Comparison of ENCODE assay signal across 8 cellular contexts in genomic region chr4:123922-124274, GRCh38. TPM values are rescaled to one million over a fixed set of nuclear protein-coding genes. Genes with fewer than 3 reads are reported as not detected.
A peak's percentile ranks its signal among the peaks of the same experiment; 100 is the strongest.
DNase-seq lines count a peak whose midpoint lies in the region; FAIRE-seq and TF ChIP-seq lines count a peak whose summit lies in the region.
"Not testable (repeated sequence)": the region's sequence is repeated elsewhere in the genome, so short reads cannot be mapped to it uniquely, and the experiment has no call there.

No MANE protein-coding gene starts in this region.

- not testable (repeated sequence) for H3K79me1 ChIP-seq in neuronal stem cell (ENCODE audit: low read depth, low read length)

- not testable (repeated sequence) for DNase-seq in AG10803 (ENCODE audit: low read depth); HL-60 (ENCODE audit: low read depth in 1 of 2, low spot score in 1 of 2); astrocyte (ENCODE audit: low read depth); epithelial cell of prostate (ENCODE audit: low read depth, low spot score); kidney epithelial cell (ENCODE audit: low read depth); neuronal stem cell (ENCODE audit: low spot score)

- not testable (repeated sequence) for H4K91ac ChIP-seq in neuronal stem cell (ENCODE audit: low read depth, low read length, poor library complexity)

- peaks cover 22% of the 10 kb centered on the region for H3K9me3 Mint-ChIP-seq in astrocyte (ENCODE audit: unreplicated experiment)

- not testable (repeated sequence) for TF ChIP-seq CTCF in AG10803 (conservative IDR thresholded peaks at IDR 0.05; ENCODE audit: low read length); HL-60 (IDR thresholded peaks at IDR 0.05; ENCODE audit: insufficient read depth, low read length); VCaP (conservative IDR thresholded peaks at IDR 0.05); astrocyte (IDR thresholded peaks at IDR 0.05; ENCODE audit: insufficient read depth, low read depth, low read length); kidney epithelial cell (IDR thresholded peaks at IDR 0.05; ENCODE audit: insufficient read depth, low read length, poor library complexity, severe bottlenecking)

- not testable (repeated sequence) for H2BK120ac ChIP-seq in neuronal stem cell (ENCODE audit: low read depth, low read length)

- H3K36me3 ChIP-seq in astrocyte (ENCODE audit: insufficient read depth, low read length) (peaks cover 11% of the 10 kb centered on the region), neuronal stem cell (replicated peaks in 1 of 2; ENCODE audit: control insufficient read depth in 2 of 2, insufficient read depth in 2 of 2, low read length in 2 of 2) (peaks cover 15 to 22% of the 10 kb centered on the region in 2 donors), subcutaneous abdominal adipose tissue (ENCODE audit: control insufficient read depth in 5 of 5, insufficient read depth in 5 of 5, low read length in 5 of 5) (peaks cover 10 to 22% (median 20%) of the 10 kb centered on the region in 5 donors)
- not testable (repeated sequence) for H3K36me3 ChIP-seq in kidney epithelial cell (ENCODE audit: control insufficient read depth, insufficient read depth, low read length)

- not testable (repeated sequence) for H3K4ac ChIP-seq in neuronal stem cell (ENCODE audit: low read length)

- not testable (repeated sequence) for FAIRE-seq in astrocyte (lab: Jason Lieb, UNC)

- not testable (repeated sequence) for H3K4me1 ChIP-seq in astrocyte (ENCODE audit: insufficient read depth, low read length); neuronal stem cell (ENCODE audit: control insufficient read depth in 2 of 2, insufficient read depth in 1 of 2, low read depth in 1 of 2, low read length in 2 of 2)
- peaks cover 0 to 18% (median 16%) of the 10 kb centered on the region in 5 donors for H3K4me1 ChIP-seq in subcutaneous abdominal adipose tissue (ENCODE audit: control insufficient read depth in 5 of 5, insufficient read depth in 5 of 5, low read length in 5 of 5)

- H2BK15ac ChIP-seq in neuronal stem cell (ENCODE audit: low read length) = not testable (repeated sequence)

- H3K4me3 ChIP-seq in AG10803 (ENCODE audit: low read length) = peak overlapping the region; percentile 91
- H3K4me3 ChIP-seq in HL-60 (replicated peaks; ENCODE audit: insufficient read depth, low read length) = peak overlapping the region; percentile 4
- H3K4me3 ChIP-seq in astrocyte (ENCODE audit: insufficient read depth, low read depth, low read length) = peak overlapping the region; percentile 84
- H3K4me3 ChIP-seq in kidney epithelial cell (ENCODE audit: low read depth, low read length) = peak overlapping the region; percentile 17
- H3K4me3 ChIP-seq in neuronal stem cell (ENCODE audit: low read length in 2 of 2) = peak overlapping the region; percentile 36 to 75
- H3K4me3 ChIP-seq in subcutaneous abdominal adipose tissue (ENCODE audit: low read depth in 1 of 5, low read length in 5 of 5) = peak overlapping the region; percentile 86 to 97 (median 94)

- peak overlapping the region; percentile 100 for H3K4me2 ChIP-seq in astrocyte (ENCODE audit: low read length)
- H3K4me2 ChIP-seq in neuronal stem cell (ENCODE audit: insufficient read depth, low read length, poor library complexity, severe bottlenecking) = peak overlapping the region; percentile 29

- H3K79me2 ChIP-seq in astrocyte (ENCODE audit: insufficient read depth, low read length) = peaks cover 41% of the 10 kb centered on the region

- not testable (repeated sequence) for H3K27me3 ChIP-seq in HL-60 (ENCODE audit: insufficient read depth, poor library complexity, severe bottlenecking); astrocyte (ENCODE audit: insufficient read depth, low read length); kidney epithelial cell (ENCODE audit: control insufficient read depth, insufficient read depth, low read length); neuronal stem cell (ENCODE audit: control insufficient read depth in 3 of 3, insufficient read depth in 3 of 3, low read depth in 1 of 3, low read length in 3 of 3); subcutaneous abdominal adipose tissue (ENCODE audit: control insufficient read depth in 5 of 5, insufficient read depth in 4 of 5, low read length in 5 of 5)

- H2AFZ ChIP-seq in astrocyte (ENCODE audit: low read depth, low read length) (peak overlapping the region; percentile 94), neuronal stem cell (ENCODE audit: low read length) (peak overlapping the region; percentile 91)

- H2BK5ac ChIP-seq in neuronal stem cell (ENCODE audit: low read length) = not testable (repeated sequence)

- not testable (repeated sequence) for H3K4me1 Mint-ChIP-seq in astrocyte (ENCODE audit: low read depth, unreplicated experiment)

- not testable (repeated sequence) for H3K18ac ChIP-seq in neuronal stem cell (ENCODE audit: low read length)

- H4K20me1 ChIP-seq in astrocyte (ENCODE audit: insufficient read depth, low read length) = not testable (repeated sequence)

- not testable (repeated sequence) for H3K23ac ChIP-seq in neuronal stem cell (ENCODE audit: low read depth, low read length, poor library complexity)

- not testable (repeated sequence) for H3K9me3 ChIP-seq in astrocyte (ENCODE audit: insufficient read depth, low read depth, low read length)
- H3K9me3 ChIP-seq in neuronal stem cell (replicated peaks in 1 of 2; ENCODE audit: control insufficient read depth in 2 of 2, insufficient read depth in 1 of 2, low read depth in 1 of 2, low read length in 2 of 2) (peaks cover 10 to 30% of the 10 kb centered on the region in 2 donors), subcutaneous abdominal adipose tissue (ENCODE audit: control insufficient read depth in 5 of 5, low read length in 5 of 5) (peaks cover 0 to 19% (median 7%) of the 10 kb centered on the region in 5 donors)

- H3K27ac Mint-ChIP-seq in astrocyte (ENCODE audit: unreplicated experiment) = not testable (repeated sequence)

- H2AK5ac ChIP-seq in neuronal stem cell (ENCODE audit: low read depth, low read length) = not testable (repeated sequence)

- H3K27ac ChIP-seq in HL-60 (replicated peaks) (peak overlapping the region; percentile 95), VCaP (peak overlapping the region; percentile 91), epithelial cell of prostate (peak overlapping the region; percentile 71), neuronal stem cell (replicated peaks; ENCODE audit: low read length) (peak overlapping the region; percentile 57), subcutaneous abdominal adipose tissue (ENCODE audit: low read depth, low read length) (peak overlapping the region; percentile 79)
- H3K27ac ChIP-seq in astrocyte (ENCODE audit: low read depth, low read length) = not testable (repeated sequence)

- H3K4me3 Mint-ChIP-seq in astrocyte (ENCODE audit: unreplicated experiment) = peak overlapping the region; percentile 100

- H2BK12ac ChIP-seq in neuronal stem cell (ENCODE audit: low read length) = not testable (repeated sequence)

- peaks cover 18% of the 10 kb centered on the region for H3K36me3 Mint-ChIP-seq in astrocyte (ENCODE audit: low read depth, unreplicated experiment)

- not testable (repeated sequence) for H3K14ac ChIP-seq in neuronal stem cell (ENCODE audit: low read length)

- H3K9ac ChIP-seq in astrocyte (ENCODE audit: low read length); neuronal stem cell (ENCODE audit: low read depth, low read length, poor library complexity): not testable (repeated sequence)
- H3K9ac ChIP-seq in subcutaneous abdominal adipose tissue (ENCODE audit: low read length in 5 of 5) = peak overlapping the region in 3 of 5 donors; percentile 79 to 86 (median 81)

- not testable (repeated sequence) for H3K27me3 Mint-ChIP-seq in astrocyte (ENCODE audit: low read depth, unreplicated experiment)

- WGBS in neuronal stem cell (ENCODE audit: extremely low coverage in 2 of 2, insufficient read length in 2 of 2, insufficient replicate concordance in 1 of 2), 2 donors = no CpG with 5 or more reads among the region's 10 CpGs

- H4K8ac ChIP-seq in neuronal stem cell (ENCODE audit: low read depth, low read length) = not testable (repeated sequence)

RNA-seq across cellular contexts. Expression of gene ZNF718, which starts 0.4 kb away (rescaled TPM):
- total RNA-seq in astrocyte = 6.8 and 7.7 TPM in 2 replicates
- total RNA-seq in kidney epithelial cell = 13.5 and 13.9 TPM in 2 replicates
- 9.3 TPM for polyA plus RNA-seq in neuronal stem cell (2013, experiment 1 of 2)
- polyA plus RNA-seq in neuronal stem cell (2013, experiment 2 of 2) = 10.0 TPM

Comparison
In these comparisons a context has a peak if more than half of its experiments do, and no peak if none do; other contexts are left out.
1. H3K4me3 ChIP-seq: peak in every context shown above with its lines; median percentile 94 in subcutaneous abdominal adipose tissue; 91 in AG10803; 84 in astrocyte; 56 in neuronal stem cell; 17 in kidney epithelial cell; 4 in HL-60.